ENCODE assay signal across 23 cellular contexts in genomic region chrX:77814210-77814609, GRCh38.
"Had no signal": no experiment of that assay in that cellular context is flagged by ENCODE, and none has a peak within 500 bp of the region (broad histone marks: within the 10 kb centered on the region; RNA-seq: fewer than 3 reads in every experiment).

No MANE protein-coding gene starts in this region.

- DNase-seq: activated CD4-positive, alpha-beta memory T cell treated with anti-CD3 and anti-CD28 coated beads, Interleukin-2, amount 10 ng/mL, durations not matched to agents 7 days and 5 days; activated CD4-positive, alpha-beta T cell treated with anti-CD3 and anti-CD28 coated beads for 36 hours; activated CD4-positive, alpha-beta T cell treated with anti-CD3 and anti-CD28 coated beads, Interleukin-2, amount 50 U/mL, for 1 hour; activated gamma-delta T cell; activated naive CD4-positive, alpha-beta T cell treated with anti-CD3 and anti-CD28 coated beads, Interleukin-2, amount 10 ng/mL, durations not matched to agents 7 days and 5 days; activated naive CD8-positive, alpha-beta T cell treated with anti-CD3 and anti-CD28 coated beads for 36 hours; activated T-cell treated with anti-CD3 and anti-CD28 coated beads for 4 hours; activated T-cell treated with anti-CD3 and anti-CD28 coated beads, Interleukin-2, amount 50 U/mL, for 48 hours; cerebellar nuclear complex; Kasumi-1; NCI-H1105 treated with DMSO at 0.1 percent for 48 hours; NCI-H1436 treated with DMSO at 0.1 percent for 48 hours; NCI-H187; NCI-H2081; NCI-H446; NCI-H524; T-cell; T-helper 2 cell; T1000 had no signal

- H3K4me3 ChIP-seq: SK-N-MC had no signal

- H3K27ac ChIP-seq: SK-N-MC, VCaP had no signal

- ATAC-seq: activated CD4-positive, alpha-beta T cell treated with anti-CD3 and anti-CD28 coated beads for 36 hours; activated T-helper 17 cell treated with anti-CD3 and anti-CD28 coated beads, Interleukin-2, amount 50 U/mL, for 72 hours; Right ventricle myocardium inferior; T-cell had no signal
